Comparison of ENCODE assay signal across 8 cellular contexts in genomic region chr4:169619958-169620845, GRCh38. TPM values are rescaled to one million over a fixed set of nuclear protein-coding genes. Genes with fewer than 3 reads are reported as not detected.
A peak's percentile ranks its signal among the peaks of the same experiment; 100 is the strongest.
DNase-seq lines count a peak whose midpoint lies in the region; ATAC-seq lines count a peak whose summit lies in the region.

CLCN3 (plus strand) TSS chr4:169620578; CDS start chr4:169635929, 15,351 bp downstream.

- peak; percentile 97 for ATAC-seq in GM19023 (IDR thresholded peaks at IDR 0.05; ENCODE audit: unreplicated experiment)
- ATAC-seq in HG03280 (IDR thresholded peaks at IDR 0.05; ENCODE audit: unreplicated experiment): peak; percentile 96

- H3K9me3 Mint-ChIP-seq in immature natural killer cell: no peaks in the 10 kb centered on the region

- DNase-seq in AG08396 (ENCODE audit: low spot score) (peak; percentile 93), NCI-H345 treated with DMSO at 0.1 percent for 48 hours (lab: John Stamatoyannopoulos, UW; ENCODE audit: unreplicated experiment) (peak; percentile 83), immature natural killer cell (peak; percentile 96), smooth muscle cell of the brain vasculature (ENCODE audit: low read depth, low spot score) (peak; percentile 92)
- peak; percentile 72 to 85 (median 76) for DNase-seq in activated CD4-positive, CD25-positive, alpha-beta regulatory T cell (lab: John Stamatoyannopoulos, UW)
- peak; percentile 84 for DNase-seq in central memory CD4-positive, alpha-beta T cell

- peaks cover 19 to 23% (median 21%) of the 10 kb centered on the region in 3 donors for H3K27me3 Mint-ChIP-seq in immature natural killer cell (ENCODE audit: low read depth in 3 of 3)

- H3K36me3 Mint-ChIP-seq in immature natural killer cell: no peaks in the 10 kb centered on the region

- peaks cover 46 to 58% of the 10 kb centered on the region in 2 donors for H3K4me1 Mint-ChIP-seq in immature natural killer cell

- peak within 1 kb of the TSS; percentile 94 to 100 (median 99) for H3K4me3 Mint-ChIP-seq in immature natural killer cell

- H3K27ac Mint-ChIP-seq in immature natural killer cell: peak within 1 kb of the TSS; percentile 98 to 100 (median 100)

RNA-seq across cellular contexts. Expression of gene CLCN3, which starts in this region (rescaled TPM):
- 10 to 100 TPM in 1 of 3 donors, 1 to 10 TPM in 2; 4.7 to 12.6 (median 9.2) TPM for polyA plus RNA-seq in immature natural killer cell

Comparison
In these comparisons a context has a peak if more than half of its experiments do, and no peak if none do; other contexts are left out.
1. Peak in every context shown above with its lines: DNase-seq and ATAC-seq.